Comparison of ENCODE assay signal across 1 cellular context in the genomic region with DNA sequence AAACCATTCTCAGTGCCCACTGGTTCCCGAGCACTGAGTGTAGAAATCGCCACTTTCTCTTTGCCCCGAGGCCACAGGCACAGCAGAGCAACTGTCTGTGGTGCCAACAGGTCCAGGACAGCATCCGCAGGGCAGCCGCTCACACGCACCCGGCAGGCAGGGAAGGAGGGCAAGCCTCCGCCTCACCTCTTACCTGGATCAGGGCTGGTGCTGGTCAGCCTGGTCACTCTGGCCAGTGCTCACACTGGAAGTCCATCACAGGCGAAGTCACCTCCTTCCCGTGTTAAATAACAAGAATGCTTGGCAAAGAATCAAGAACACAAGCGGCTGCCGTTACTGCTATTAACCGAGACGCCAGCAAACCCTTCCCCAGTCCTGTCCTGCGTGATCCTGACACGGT.
TF ChIP-seq lines count a peak whose summit lies in the region.

No MANE protein-coding gene starts in this region.

TF ChIP-seq in GM23338, 12 proteins besides CTCF, POLR2A, EP300 and RAD21 (continued from another document):
- TF ChIP-seq, protein P1, sequence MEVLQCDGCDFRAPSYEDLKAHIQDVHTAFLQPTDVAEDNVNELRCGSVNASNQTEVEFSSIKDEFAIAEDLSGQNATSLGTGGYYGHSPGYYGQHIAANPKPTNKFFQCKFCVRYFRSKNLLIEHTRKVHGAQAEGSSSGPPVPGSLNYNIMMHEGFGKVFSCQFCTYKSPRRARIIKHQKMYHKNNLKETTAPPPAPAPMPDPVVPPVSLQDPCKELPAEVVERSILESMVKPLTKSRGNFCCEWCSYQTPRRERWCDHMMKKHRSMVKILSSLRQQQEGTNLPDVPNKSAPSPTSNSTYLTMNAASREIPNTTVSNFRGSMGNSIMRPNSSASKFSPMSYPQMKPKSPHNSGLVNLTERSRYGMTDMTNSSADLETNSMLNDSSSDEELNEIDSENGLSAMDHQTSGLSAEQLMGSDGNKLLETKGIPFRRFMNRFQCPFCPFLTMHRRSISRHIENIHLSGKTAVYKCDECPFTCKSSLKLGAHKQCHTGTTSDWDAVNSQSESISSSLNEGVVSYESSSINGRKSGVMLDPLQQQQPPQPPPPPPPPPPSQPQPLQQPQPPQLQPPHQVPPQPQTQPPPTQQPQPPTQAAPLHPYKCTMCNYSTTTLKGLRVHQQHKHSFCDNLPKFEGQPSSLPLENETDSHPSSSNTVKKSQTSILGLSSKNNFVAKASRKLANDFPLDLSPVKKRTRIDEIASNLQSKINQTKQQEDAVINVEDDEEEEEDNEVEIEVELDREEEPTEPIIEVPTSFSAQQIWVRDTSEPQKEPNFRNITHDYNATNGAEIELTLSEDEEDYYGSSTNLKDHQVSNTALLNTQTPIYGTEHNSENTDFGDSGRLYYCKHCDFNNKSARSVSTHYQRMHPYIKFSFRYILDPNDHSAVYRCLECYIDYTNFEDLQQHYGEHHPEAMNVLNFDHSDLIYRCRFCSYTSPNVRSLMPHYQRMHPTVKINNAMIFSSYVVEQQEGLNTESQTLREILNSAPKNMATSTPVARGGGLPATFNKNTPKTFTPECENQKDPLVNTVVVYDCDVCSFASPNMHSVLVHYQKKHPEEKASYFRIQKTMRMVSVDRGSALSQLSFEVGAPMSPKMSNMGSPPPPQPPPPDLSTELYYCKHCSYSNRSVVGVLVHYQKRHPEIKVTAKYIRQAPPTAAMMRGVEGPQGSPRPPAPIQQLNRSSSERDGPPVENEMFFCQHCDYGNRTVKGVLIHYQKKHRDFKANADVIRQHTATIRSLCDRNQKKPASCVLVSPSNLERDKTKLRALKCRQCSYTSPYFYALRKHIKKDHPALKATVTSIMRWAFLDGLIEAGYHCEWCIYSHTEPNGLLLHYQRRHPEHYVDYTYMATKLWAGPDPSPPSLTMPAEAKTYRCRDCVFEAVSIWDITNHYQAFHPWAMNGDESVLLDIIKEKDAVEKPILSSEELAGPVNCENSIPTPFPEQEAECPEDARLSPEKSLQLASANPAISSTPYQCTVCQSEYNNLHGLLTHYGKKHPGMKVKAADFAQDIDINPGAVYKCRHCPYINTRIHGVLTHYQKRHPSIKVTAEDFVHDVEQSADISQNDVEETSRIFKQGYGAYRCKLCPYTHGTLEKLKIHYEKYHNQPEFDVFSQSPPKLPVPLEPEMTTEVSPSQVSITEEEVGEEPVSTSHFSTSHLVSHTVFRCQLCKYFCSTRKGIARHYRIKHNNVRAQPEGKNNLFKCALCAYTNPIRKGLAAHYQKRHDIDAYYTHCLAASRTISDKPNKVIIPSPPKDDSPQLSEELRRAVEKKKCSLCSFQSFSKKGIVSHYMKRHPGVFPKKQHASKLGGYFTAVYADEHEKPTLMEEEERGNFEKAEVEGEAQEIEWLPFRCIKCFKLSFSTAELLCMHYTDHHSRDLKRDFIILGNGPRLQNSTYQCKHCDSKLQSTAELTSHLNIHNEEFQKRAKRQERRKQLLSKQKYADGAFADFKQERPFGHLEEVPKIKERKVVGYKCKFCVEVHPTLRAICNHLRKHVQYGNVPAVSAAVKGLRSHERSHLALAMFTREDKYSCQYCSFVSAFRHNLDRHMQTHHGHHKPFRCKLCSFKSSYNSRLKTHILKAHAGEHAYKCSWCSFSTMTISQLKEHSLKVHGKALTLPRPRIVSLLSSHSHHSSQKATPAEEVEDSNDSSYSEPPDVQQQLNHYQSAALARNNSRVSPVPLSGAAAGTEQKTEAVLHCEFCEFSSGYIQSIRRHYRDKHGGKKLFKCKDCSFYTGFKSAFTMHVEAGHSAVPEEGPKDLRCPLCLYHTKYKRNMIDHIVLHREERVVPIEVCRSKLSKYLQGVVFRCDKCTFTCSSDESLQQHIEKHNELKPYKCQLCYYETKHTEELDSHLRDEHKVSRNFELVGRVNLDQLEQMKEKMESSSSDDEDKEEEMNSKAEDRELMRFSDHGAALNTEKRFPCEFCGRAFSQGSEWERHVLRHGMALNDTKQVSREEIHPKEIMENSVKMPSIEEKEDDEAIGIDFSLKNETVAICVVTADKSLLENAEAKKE (CRISPR knock-in tag; IDR thresholded peaks at IDR 0.05): no peak
- TF ChIP-seq EZH2 (IDR thresholded peaks at IDR 0.05; ENCODE audit: low read depth, unreplicated experiment) (no peak), EZH2phosphoT487 (IDR thresholded peaks at IDR 0.05; ENCODE audit: unreplicated experiment) (no peak), ZNF114 (CRISPR knock-in tag; IDR thresholded peaks at IDR 0.05) (no peak), CREB1 (CRISPR knock-in tag; IDR thresholded peaks at IDR 0.05; ENCODE audit: low read depth) (no peak), JUNB (IDR thresholded peaks at IDR 0.05; ENCODE audit: unreplicated experiment) (no peak), STAT1 (IDR thresholded peaks at IDR 0.05; ENCODE audit: unreplicated experiment) (no peak), NANOG (IDR thresholded peaks at IDR 0.05; ENCODE audit: borderline replicate concordance) (no peak)
- TF ChIP-seq, protein P2, sequence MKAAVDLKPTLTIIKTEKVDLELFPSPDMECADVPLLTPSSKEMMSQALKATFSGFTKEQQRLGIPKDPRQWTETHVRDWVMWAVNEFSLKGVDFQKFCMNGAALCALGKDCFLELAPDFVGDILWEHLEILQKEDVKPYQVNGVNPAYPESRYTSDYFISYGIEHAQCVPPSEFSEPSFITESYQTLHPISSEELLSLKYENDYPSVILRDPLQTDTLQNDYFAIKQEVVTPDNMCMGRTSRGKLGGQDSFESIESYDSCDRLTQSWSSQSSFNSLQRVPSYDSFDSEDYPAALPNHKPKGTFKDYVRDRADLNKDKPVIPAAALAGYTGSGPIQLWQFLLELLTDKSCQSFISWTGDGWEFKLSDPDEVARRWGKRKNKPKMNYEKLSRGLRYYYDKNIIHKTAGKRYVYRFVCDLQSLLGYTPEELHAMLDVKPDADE (IDR thresholded peaks at IDR 0.05): no peak
- TF ChIP-seq, protein P3, sequence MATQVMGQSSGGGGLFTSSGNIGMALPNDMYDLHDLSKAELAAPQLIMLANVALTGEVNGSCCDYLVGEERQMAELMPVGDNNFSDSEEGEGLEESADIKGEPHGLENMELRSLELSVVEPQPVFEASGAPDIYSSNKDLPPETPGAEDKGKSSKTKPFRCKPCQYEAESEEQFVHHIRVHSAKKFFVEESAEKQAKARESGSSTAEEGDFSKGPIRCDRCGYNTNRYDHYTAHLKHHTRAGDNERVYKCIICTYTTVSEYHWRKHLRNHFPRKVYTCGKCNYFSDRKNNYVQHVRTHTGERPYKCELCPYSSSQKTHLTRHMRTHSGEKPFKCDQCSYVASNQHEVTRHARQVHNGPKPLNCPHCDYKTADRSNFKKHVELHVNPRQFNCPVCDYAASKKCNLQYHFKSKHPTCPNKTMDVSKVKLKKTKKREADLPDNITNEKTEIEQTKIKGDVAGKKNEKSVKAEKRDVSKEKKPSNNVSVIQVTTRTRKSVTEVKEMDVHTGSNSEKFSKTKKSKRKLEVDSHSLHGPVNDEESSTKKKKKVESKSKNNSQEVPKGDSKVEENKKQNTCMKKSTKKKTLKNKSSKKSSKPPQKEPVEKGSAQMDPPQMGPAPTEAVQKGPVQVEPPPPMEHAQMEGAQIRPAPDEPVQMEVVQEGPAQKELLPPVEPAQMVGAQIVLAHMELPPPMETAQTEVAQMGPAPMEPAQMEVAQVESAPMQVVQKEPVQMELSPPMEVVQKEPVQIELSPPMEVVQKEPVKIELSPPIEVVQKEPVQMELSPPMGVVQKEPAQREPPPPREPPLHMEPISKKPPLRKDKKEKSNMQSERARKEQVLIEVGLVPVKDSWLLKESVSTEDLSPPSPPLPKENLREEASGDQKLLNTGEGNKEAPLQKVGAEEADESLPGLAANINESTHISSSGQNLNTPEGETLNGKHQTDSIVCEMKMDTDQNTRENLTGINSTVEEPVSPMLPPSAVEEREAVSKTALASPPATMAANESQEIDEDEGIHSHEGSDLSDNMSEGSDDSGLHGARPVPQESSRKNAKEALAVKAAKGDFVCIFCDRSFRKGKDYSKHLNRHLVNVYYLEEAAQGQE (IDR thresholded peaks at IDR 0.05; ENCODE audit: unreplicated experiment): no peak
